ENCODE assay signal across 1 cellular context in the genomic region with DNA sequence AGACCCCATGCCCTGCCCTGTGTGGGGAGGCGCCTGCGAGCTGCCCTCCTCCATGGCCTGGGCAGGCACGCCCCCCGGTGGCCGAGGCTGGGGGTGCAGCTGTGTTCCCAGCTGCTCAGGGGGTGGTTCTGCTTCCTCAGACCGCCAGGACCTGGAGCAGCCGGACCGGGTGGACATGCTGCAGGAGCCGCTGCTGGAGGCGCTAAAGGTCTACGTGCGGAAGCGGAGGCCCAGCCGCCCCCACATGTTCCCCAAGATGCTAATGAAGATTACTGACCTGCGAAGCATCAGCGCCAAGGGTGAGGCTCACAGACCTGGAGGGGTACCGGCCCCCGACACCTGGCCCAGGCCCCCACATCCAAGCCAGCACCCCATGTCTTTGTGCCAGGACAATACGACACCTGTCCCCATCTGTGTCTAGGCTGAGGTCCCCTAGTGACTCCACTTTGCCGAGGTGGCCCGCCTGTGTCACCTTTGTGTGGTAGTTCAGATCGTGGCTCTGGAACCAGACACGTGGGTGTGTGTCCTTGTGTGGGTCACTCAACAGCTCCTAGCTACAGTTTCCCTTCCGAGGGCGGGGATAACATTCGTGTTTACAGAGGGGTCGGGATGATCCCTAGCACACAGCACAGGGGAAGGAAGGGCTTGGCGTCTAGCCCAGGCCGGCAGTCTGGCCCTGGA.
TF ChIP-seq lines count a peak whose summit lies in the region.

No MANE protein-coding gene starts in this region.

TF ChIP-seq in H1, 55 proteins besides CTCF, POLR2A, EP300 and RAD21:
- TF ChIP-seq CBX8 (IDR thresholded peaks at IDR 0.05; ENCODE audit: borderline replicate concordance, low read depth, low read length) (no peak), SRF (IDR thresholded peaks at IDR 0.05; ENCODE audit: low read depth, low read length) (0 out of 2 replicates have a peak, but pooled peaks have one; percentile 26), SIN3A (conservative IDR thresholded peaks at IDR 0.05 in 1 of 2, IDR thresholded peaks at IDR 0.05 in 1 of 2; ENCODE audit: low read depth in 1 of 2, low read length in 2 of 2) (peak in 1 of 2 experiments; percentile 77; a peak in 2 of 4 replicates), TBP (IDR thresholded peaks at IDR 0.05; ENCODE audit: low read depth, low read length) (peak; percentile 18; the same call in 1 of the 2 replicates), SUZ12 (IDR thresholded peaks at IDR 0.05; ENCODE audit: low read length) (no peak), RBBP5 (IDR thresholded peaks at IDR 0.05; ENCODE audit: borderline replicate concordance, low read depth, low read length) (0 out of 2 replicates have a peak, but pooled peaks have one; percentile 18), GABPA (IDR thresholded peaks at IDR 0.05; ENCODE audit: borderline replicate concordance, insufficient read depth, low read length) (peak; percentile 73; the same call in 1 of the 2 replicates)
